Comparison of ENCODE assay signal across 9 cellular contexts in genomic region chr5:7849531-7850240, GRCh38. TPM values are rescaled to one million over a fixed set of nuclear protein-coding genes. Genes with fewer than 3 reads are reported as not detected.
DNase-seq lines count a peak whose midpoint lies in the region; ATAC-seq, FAIRE-seq and TF ChIP-seq lines count a peak whose summit lies in the region.
"Had no signal": no experiment of that assay in that cellular context is flagged by ENCODE, and none has a peak within 500 bp of the region (broad histone marks: within the 10 kb centered on the region; RNA-seq: fewer than 3 reads in every experiment).

No MANE protein-coding gene starts in this region.

- H3K36me3 Mint-ChIP-seq in activated naive CD4-positive, alpha-beta T cell treated with anti-CD3 and anti-CD28 coated beads, Interleukin-2, amount 10 ng/mL, durations not matched to agents 7 days and 5 days: no peaks in the 10 kb centered on the region
- no peaks in the 10 kb centered on the region for H3K36me3 Mint-ChIP-seq in astrocyte (ENCODE audit: low read depth, unreplicated experiment)

- CTCF ChIA-PET in activated naive CD4-positive, alpha-beta T cell treated with anti-CD3 and anti-CD28 coated beads, Interleukin-2, amount 10 ng/mL, durations not matched to agents 7 days and 5 days (lab: Charles Lee): no interaction called here

- peaks cover 3% of the 10 kb centered on the region for H3K27me3 ChIP-seq in astrocyte (ENCODE audit: insufficient read depth, low read length)

- H3K9me3 ChIP-seq in astrocyte (ENCODE audit: insufficient read depth, low read depth, low read length): no peaks in the 10 kb centered on the region

- H3K4me1 Mint-ChIP-seq in activated naive CD4-positive, alpha-beta T cell treated with anti-CD3 and anti-CD28 coated beads, Interleukin-2, amount 10 ng/mL, durations not matched to agents 7 days and 5 days: peaks cover 24% of the 10 kb centered on the region
- H3K4me1 Mint-ChIP-seq in astrocyte (ENCODE audit: low read depth, unreplicated experiment): peaks cover 3% of the 10 kb centered on the region
- H3K4me1 Mint-ChIP-seq in stimulated activated naive CD8-positive, alpha-beta T cell treated with anti-CD3 and anti-CD28 coated beads, Interleukin-15, amount 100 ng/mL, for 72 hours: peaks cover 27% of the 10 kb centered on the region

- peaks cover 2% of the 10 kb centered on the region for H3K9me3 Mint-ChIP-seq in activated naive CD4-positive, alpha-beta T cell treated with anti-CD3 and anti-CD28 coated beads, Interleukin-2, amount 10 ng/mL, durations not matched to agents 7 days and 5 days
- H3K9me3 Mint-ChIP-seq in astrocyte (ENCODE audit: unreplicated experiment): peaks cover 2% of the 10 kb centered on the region
- H3K9me3 Mint-ChIP-seq in stimulated activated naive CD8-positive, alpha-beta T cell treated with anti-CD3 and anti-CD28 coated beads, Interleukin-15, amount 100 ng/mL, for 72 hours: peaks cover 4 to 6% of the 10 kb centered on the region in 2 donors

- no peaks in the 10 kb centered on the region for H3K79me2 ChIP-seq in astrocyte (ENCODE audit: insufficient read depth, low read length)

- DNase-seq in activated naive CD4-positive, alpha-beta T cell treated with anti-CD3 and anti-CD28 coated beads, Interleukin-2, amount 10 ng/mL, durations not matched to agents 7 days and 5 days: no peak
- DNase-seq in activated naive CD4-positive, alpha-beta T cell (lab: John Stamatoyannopoulos, UW): no peak
- DNase-seq in astrocyte (ENCODE audit: low read depth): no peak
- DNase-seq in islet precursor cell: peak; percentile 83
- DNase-seq in stimulated activated naive CD8-positive, alpha-beta T cell treated with anti-CD3 and anti-CD28 coated beads, Interleukin-15, amount 100 ng/mL, for 72 hours: no peak
- DNase-seq in OCI-M1 (lab: John Stamatoyannopoulos, UW): no peak
- DNase-seq in NCI-H1105 treated with DMSO at 0.1 percent for 48 hours (lab: John Stamatoyannopoulos, UW): no peak

- peak overlapping the region; percentile 52 for H3K4me3 Mint-ChIP-seq in activated naive CD4-positive, alpha-beta T cell treated with anti-CD3 and anti-CD28 coated beads, Interleukin-2, amount 10 ng/mL, durations not matched to agents 7 days and 5 days
- peak overlapping the region; percentile 84 for H3K4me3 Mint-ChIP-seq in astrocyte (ENCODE audit: unreplicated experiment)
- peak overlapping the region; percentile 68 to 74 for H3K4me3 Mint-ChIP-seq in stimulated activated naive CD8-positive, alpha-beta T cell treated with anti-CD3 and anti-CD28 coated beads, Interleukin-15, amount 100 ng/mL, for 72 hours

- H3K4me1 ChIP-seq in astrocyte (ENCODE audit: insufficient read depth, low read length): no peaks in the 10 kb centered on the region

- peak overlapping the region; percentile 84 for H3K4me2 ChIP-seq in astrocyte (ENCODE audit: low read length)

- peak overlapping the region; percentile 34 for H3K4me3 ChIP-seq in astrocyte (ENCODE audit: insufficient read depth, low read depth, low read length)

- H3K27ac Mint-ChIP-seq in activated naive CD4-positive, alpha-beta T cell treated with anti-CD3 and anti-CD28 coated beads, Interleukin-2, amount 10 ng/mL, durations not matched to agents 7 days and 5 days: no peak overlapping the region
- H3K27ac Mint-ChIP-seq in astrocyte (ENCODE audit: unreplicated experiment): no peak overlapping the region
- no peak overlapping the region for H3K27ac Mint-ChIP-seq in stimulated activated naive CD8-positive, alpha-beta T cell treated with anti-CD3 and anti-CD28 coated beads, Interleukin-15, amount 100 ng/mL, for 72 hours

- peak; percentile 11 for ATAC-seq in stimulated activated naive CD8-positive, alpha-beta T cell treated with anti-CD3 and anti-CD28 coated beads, Interleukin-15, amount 100 ng/mL, for 72 hours
- ATAC-seq in HG02938 (IDR thresholded peaks at IDR 0.05; ENCODE audit: unreplicated experiment): no peak

- H4K20me1 ChIP-seq in astrocyte (ENCODE audit: insufficient read depth, low read length): no peaks in the 10 kb centered on the region

- no peak for TF ChIP-seq CTCF in astrocyte (IDR thresholded peaks at IDR 0.05; ENCODE audit: insufficient read depth, low read depth, low read length)

- no peak overlapping the region for H3K27ac ChIP-seq in astrocyte (ENCODE audit: low read depth, low read length)

- FAIRE-seq in astrocyte (lab: Jason Lieb, UNC): no peak
- FAIRE-seq: TTC549 had no signal

- H3K9ac ChIP-seq in astrocyte (ENCODE audit: low read length): peak overlapping the region; percentile 20

- no peaks in the 10 kb centered on the region for H3K36me3 ChIP-seq in astrocyte (ENCODE audit: insufficient read depth, low read length)

- H2AFZ ChIP-seq in astrocyte (ENCODE audit: low read depth, low read length): peak overlapping the region; percentile 74

- H3K27me3 Mint-ChIP-seq in activated naive CD4-positive, alpha-beta T cell treated with anti-CD3 and anti-CD28 coated beads, Interleukin-2, amount 10 ng/mL, durations not matched to agents 7 days and 5 days: peaks cover 58% of the 10 kb centered on the region
- H3K27me3 Mint-ChIP-seq in astrocyte (ENCODE audit: low read depth, unreplicated experiment): peaks cover 18% of the 10 kb centered on the region
- peaks cover 63% of the 10 kb centered on the region for H3K27me3 Mint-ChIP-seq in stimulated activated naive CD8-positive, alpha-beta T cell treated with anti-CD3 and anti-CD28 coated beads, Interleukin-15, amount 100 ng/mL, for 72 hours

RNA-seq across cellular contexts. Expression of gene CFAP90, which starts 1.2 kb away (rescaled TPM):
- 0.64 and 0.84 TPM in 2 replicates for total RNA-seq in astrocyte

RNA-seq across cellular contexts. Expression of gene FASTKD3, which starts 19.1 kb away (rescaled TPM):
- total RNA-seq in astrocyte: 8.1 and 10.7 TPM in 2 replicates

RNA-seq across cellular contexts. Expression of gene MTRR, which starts 19.3 kb away (rescaled TPM):
- 32.2 and 38.5 TPM in 2 replicates for total RNA-seq in astrocyte
